Comparison of ENCODE assay signal across 21 cellular contexts in the genomic region with DNA sequence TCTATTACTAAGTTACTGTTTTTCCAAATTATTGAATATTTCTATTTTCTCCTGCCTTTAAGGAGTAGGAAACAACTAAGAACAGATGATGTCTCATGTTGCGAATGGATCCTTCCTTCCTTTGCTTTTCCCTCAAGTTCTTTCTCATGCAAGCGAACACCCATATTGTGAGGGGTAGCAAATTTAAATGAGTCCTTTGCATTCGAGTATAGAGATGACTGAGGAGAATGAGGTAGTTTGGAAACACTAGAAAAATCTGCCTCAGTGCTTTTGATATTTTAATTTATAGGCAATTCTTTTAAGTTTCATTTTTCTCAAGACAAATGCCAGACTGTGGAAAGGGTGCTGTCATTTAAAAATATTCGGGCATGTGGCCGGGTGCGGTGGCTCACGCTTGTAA.
"Had no signal": no experiment of that assay in that cellular context is flagged by ENCODE, and none has a peak within 500 bp of the region (broad histone marks: within the 10 kb centered on the region; RNA-seq: fewer than 3 reads in every experiment).

No MANE protein-coding gene starts in this region.

- H3K27me3 Mint-ChIP-seq: memory B cell; stimulated activated memory B cell treated with anti-CD40 and anti-IgM and Interleukin-4, amounts not matched to agents 10 μg/mL and 1 μg/mL and 100 μg/mL, for 72 hours; stimulated activated naive CD8-positive, alpha-beta T cell treated with anti-CD3 and anti-CD28 coated beads, Interleukin-15, Interleukin-2, amounts not matched to agents 100 ng/mL and 50 ng/mL, for 24 hours had no signal

- H3K4me3 Mint-ChIP-seq: memory B cell; natural killer cell; stimulated activated memory B cell treated with anti-CD40 and anti-IgM and Interleukin-4, amounts not matched to agents 10 μg/mL and 1 μg/mL and 100 μg/mL, for 72 hours; stimulated activated naive CD8-positive, alpha-beta T cell treated with anti-CD3 and anti-CD28 coated beads, Interleukin-15, Interleukin-2, amounts not matched to agents 100 ng/mL and 50 ng/mL, for 24 hours had no signal

- H3K9me3 ChIP-seq: gastrocnemius medialis, ovary, psoas muscle, spleen, thoracic aorta, tibial nerve, upper lobe of left lung had no signal

- H3K36me3 ChIP-seq: gastrocnemius medialis, ovary, thoracic aorta, tibial nerve had no signal

- DNase-seq: cortex of kidney; foreskin fibroblast; gastrocnemius medialis; head of caudate nucleus; kidney; natural killer cell; occipital lobe; ovary; psoas muscle; right cardiac atrium; spleen; stimulated activated CD4-positive, alpha-beta T cell treated with anti-CD3 and anti-CD28 coated beads, Interleukin-4, amount 100 ng/mL, for 4 hours; upper lobe of left lung had no signal

- H3K9me3 Mint-ChIP-seq: memory B cell; natural killer cell; stimulated activated memory B cell treated with anti-CD40 and anti-IgM and Interleukin-4, amounts not matched to agents 10 μg/mL and 1 μg/mL and 100 μg/mL, for 72 hours; stimulated activated naive CD8-positive, alpha-beta T cell treated with anti-CD3 and anti-CD28 coated beads, Interleukin-15, Interleukin-2, amounts not matched to agents 100 ng/mL and 50 ng/mL, for 24 hours had no signal

- H3K27me3 ChIP-seq: gastrocnemius medialis, ovary, spleen, tibial nerve, upper lobe of left lung had no signal

- H3K27ac ChIP-seq: gastrocnemius medialis, ovary, psoas muscle, skin epidermis, spleen, thoracic aorta, tibial nerve, upper lobe of left lung had no signal

- ATAC-seq: gastrocnemius medialis; left lobe of liver; natural killer cell; psoas muscle; right cardiac atrium; stimulated activated memory B cell treated with anti-CD40 and anti-IgM and Interleukin-4, amounts not matched to agents 10 μg/mL and 1 μg/mL and 100 μg/mL, for 72 hours had no signal

- H3K4me3 ChIP-seq: gastrocnemius medialis, lung, ovary, psoas muscle, skin epidermis, spleen, thoracic aorta, tibial nerve, upper lobe of left lung had no signal

- H3K4me1 ChIP-seq: upper lobe of left lung had no signal

- H3K27ac Mint-ChIP-seq: memory B cell; natural killer cell; stimulated activated memory B cell treated with anti-CD40 and anti-IgM and Interleukin-4, amounts not matched to agents 10 μg/mL and 1 μg/mL and 100 μg/mL, for 72 hours had no signal

- H3K36me3 Mint-ChIP-seq: natural killer cell had no signal
